In genomic region chr13:50365683-50366391, GRCh38 we compare ENCODE assay signal across 9 cellular contexts.
DNase-seq lines count a peak whose midpoint lies in the region; ATAC-seq and TF ChIP-seq lines count a peak whose summit lies in the region.
"Had no signal": no experiment of that assay in that cellular context is flagged by ENCODE, and none has a peak within 500 bp of the region (broad histone marks: within the 10 kb centered on the region; RNA-seq: fewer than 3 reads in every experiment).

No MANE protein-coding gene starts in this region.

- H3K9me3 ChIP-seq in uterus = no peaks in the 10 kb centered on the region
- H3K9me3 ChIP-seq: neutrophil had no signal

- H3K9me3 Mint-ChIP-seq in activated naive CD4-positive, alpha-beta T cell treated with anti-CD3 and anti-CD28 coated beads, Interleukin-2, amount 10 ng/mL, durations not matched to agents 7 days and 5 days = no peaks in the 10 kb centered on the region
- H3K9me3 Mint-ChIP-seq in naive thymus-derived CD8-positive, alpha-beta T cell = peaks cover 0 to under 1% (median 0%) of the 10 kb centered on the region in 9 donors

- intact Hi-C loops in uterus (cut with DNase I; ENCODE audit: low total_unique reads) = no loop called here

- no peak for TF ChIP-seq CTCF in uterus (IDR thresholded peaks at IDR 0.05)

- H3K36me3 Mint-ChIP-seq in activated naive CD4-positive, alpha-beta T cell treated with anti-CD3 and anti-CD28 coated beads, Interleukin-2, amount 10 ng/mL, durations not matched to agents 7 days and 5 days = no peaks in the 10 kb centered on the region
- no peaks in the 10 kb centered on the region for H3K36me3 Mint-ChIP-seq in naive thymus-derived CD8-positive, alpha-beta T cell

- H3K27ac Mint-ChIP-seq in activated naive CD4-positive, alpha-beta T cell treated with anti-CD3 and anti-CD28 coated beads, Interleukin-2, amount 10 ng/mL, durations not matched to agents 7 days and 5 days = peak overlapping the region; percentile 90
- H3K27ac Mint-ChIP-seq in naive thymus-derived CD8-positive, alpha-beta T cell = peak overlapping the region in 7 of 10 donors; percentile 13 to 90 (median 69)

- no peaks in the 10 kb centered on the region for H3K27me3 ChIP-seq in uterus
- H3K27me3 ChIP-seq: neutrophil had no signal

- no peak for TF ChIP-seq POLR2A in uterus (IDR thresholded peaks at IDR 0.05)

- no peak overlapping the region for H3K4me3 ChIP-seq in uterus

- no peak overlapping the region for H3K27ac ChIP-seq in uterus
- H3K27ac ChIP-seq: neutrophil had no signal

- peak overlapping the region; percentile 4 for H3K4me3 Mint-ChIP-seq in activated naive CD4-positive, alpha-beta T cell treated with anti-CD3 and anti-CD28 coated beads, Interleukin-2, amount 10 ng/mL, durations not matched to agents 7 days and 5 days
- H3K4me3 Mint-ChIP-seq in naive thymus-derived CD8-positive, alpha-beta T cell = peak overlapping the region in 5 of 10 donors; percentile 29 to 76 (median 55)

- ATAC-seq in GM18868 (IDR thresholded peaks at IDR 0.05; ENCODE audit: unreplicated experiment) (peak; percentile 71), HG03045 (IDR thresholded peaks at IDR 0.05; ENCODE audit: unreplicated experiment) (peak; percentile 50)
- ATAC-seq in naive thymus-derived CD8-positive, alpha-beta T cell = no peak

- POLR2A ChIA-PET in naive thymus-derived CD8-positive, alpha-beta T cell (lab: Charles Lee) = no interaction called here

- CTCF ChIA-PET in activated naive CD4-positive, alpha-beta T cell treated with anti-CD3 and anti-CD28 coated beads, Interleukin-2, amount 10 ng/mL, durations not matched to agents 7 days and 5 days (lab: Charles Lee) = interaction anchor here (1.6 kb wide), 1 partner anchor 8 kb away, joined by 5 read pairs; no protein-coding TSS in a partner anchor

- no peaks in the 10 kb centered on the region for H3K36me3 ChIP-seq in uterus
- H3K36me3 ChIP-seq: neutrophil had no signal

- DNase-seq in NCI-H748 (lab: John Stamatoyannopoulos, UW; ENCODE audit: unreplicated experiment) (peak; percentile 82), putamen (ENCODE audit: low spot score) (no peak), uterus (no peak), 8988T (no peak)
- peak; percentile 58 for DNase-seq in activated naive CD4-positive, alpha-beta T cell treated with anti-CD3 and anti-CD28 coated beads, Interleukin-2, amount 10 ng/mL, durations not matched to agents 7 days and 5 days
- DNase-seq in naive thymus-derived CD8-positive, alpha-beta T cell = peak in 1 of 10 donors; percentile 7

- H3K4me1 Mint-ChIP-seq in activated naive CD4-positive, alpha-beta T cell treated with anti-CD3 and anti-CD28 coated beads, Interleukin-2, amount 10 ng/mL, durations not matched to agents 7 days and 5 days = peaks cover 34% of the 10 kb centered on the region
- H3K4me1 Mint-ChIP-seq in naive thymus-derived CD8-positive, alpha-beta T cell = peaks cover 0 to 36% (median 5%) of the 10 kb centered on the region in 4 donors

- no peaks in the 10 kb centered on the region for H3K4me1 ChIP-seq in uterus

- H3K27me3 Mint-ChIP-seq in activated naive CD4-positive, alpha-beta T cell treated with anti-CD3 and anti-CD28 coated beads, Interleukin-2, amount 10 ng/mL, durations not matched to agents 7 days and 5 days = peaks cover 2% of the 10 kb centered on the region
- peaks cover 4 to 16% (median 8%) of the 10 kb centered on the region in 5 donors for H3K27me3 Mint-ChIP-seq in naive thymus-derived CD8-positive, alpha-beta T cell

Comparison
In these comparisons a context has a peak if more than half of its experiments do, and no peak if none do; other contexts are left out.
1. ATAC-seq: peak in GM18868 (single experiment) and HG03045 (single experiment); none in naive thymus-derived CD8-positive, alpha-beta T cell (0 of 2).
2. DNase-seq: peak in NCI-H748 (single experiment) and activated naive CD4-positive, alpha-beta T cell treated with anti-CD3 and anti-CD28 coated beads, Interleukin-2, amount 10 ng/mL, durations not matched to agents 7 days and 5 days (single experiment); none in putamen (single experiment), uterus (0 of 2) and 8988T (single experiment).